8 cellular contexts compared by ENCODE assay signal in the genomic region with DNA sequence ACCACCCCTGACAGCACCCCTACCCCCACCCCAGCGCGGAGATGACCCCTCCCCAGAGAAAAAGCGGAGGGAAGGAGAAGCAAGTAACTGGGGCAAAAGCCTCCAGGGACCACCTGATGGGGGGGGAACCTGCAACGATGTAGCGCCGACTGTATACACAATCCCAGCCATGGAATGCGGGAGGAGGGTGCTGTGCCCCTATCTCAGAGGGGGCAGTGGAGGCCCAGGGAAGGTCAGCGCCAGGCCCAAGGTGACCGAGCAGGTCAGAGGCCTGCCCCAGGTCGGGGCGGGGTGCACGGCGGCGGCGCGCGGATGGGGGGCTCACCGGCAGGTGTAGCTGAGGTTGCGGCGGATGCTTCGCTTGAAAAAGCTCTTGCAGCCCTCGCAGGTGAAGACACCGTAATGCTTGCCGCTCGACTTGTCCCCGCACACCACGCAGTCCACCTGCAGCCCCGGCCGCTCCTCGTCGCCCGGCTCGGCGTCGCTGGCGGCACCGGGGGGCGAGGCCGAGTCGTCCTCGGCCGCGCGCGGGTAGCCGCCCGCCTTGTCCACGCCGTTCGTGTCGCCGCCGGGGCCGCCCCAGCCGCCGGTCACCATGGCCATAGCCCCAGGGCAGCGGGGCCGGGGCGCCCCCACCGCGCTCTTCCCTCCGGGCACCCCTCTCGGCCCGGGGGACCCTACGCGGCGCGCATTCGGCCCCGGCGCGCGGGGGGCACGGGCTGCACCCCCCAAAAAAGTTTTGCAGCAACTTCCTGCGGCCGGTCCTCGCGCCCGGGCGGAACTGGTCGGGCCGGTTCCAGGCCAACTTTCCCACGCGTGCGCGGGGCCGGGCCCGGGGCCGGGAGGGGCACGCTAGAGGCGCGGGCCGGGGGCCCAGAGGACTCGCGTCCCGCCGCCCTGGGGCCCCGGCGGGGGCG. TPM values are rescaled to one million over a fixed set of nuclear protein-coding genes. Genes with fewer than 3 reads are reported as not detected.
DNase-seq lines count a peak whose midpoint lies in the region; ATAC-seq and TF ChIP-seq lines count a peak whose summit lies in the region.

No MANE protein-coding gene starts in this region.

- peaks cover 0 to 6% (median 3%) of the 10 kb centered on the region in 7 donors for H3K9me3 Mint-ChIP-seq in CD14-positive monocyte
- H3K9me3 Mint-ChIP-seq in activated T-cell treated with anti-CD3 and anti-CD28 coated beads, Interleukin-2, amount 50 U/mL, for 4 hours: no peaks in the 10 kb centered on the region

- H3K27ac Mint-ChIP-seq in CD14-positive monocyte: peak overlapping the region in 2 of 7 donors; percentile 6 to 78

- peaks cover 26% of the 10 kb centered on the region for H3K4me1 Mint-ChIP-seq in CD14-positive monocyte
- peaks cover 5% of the 10 kb centered on the region for H3K4me1 Mint-ChIP-seq in activated T-cell treated with anti-CD3 and anti-CD28 coated beads, Interleukin-2, amount 50 U/mL, for 4 hours (ENCODE audit: low read depth)

- peaks cover 0 to 2% of the 10 kb centered on the region in 2 donors for H3K36me3 Mint-ChIP-seq in CD14-positive monocyte
- H3K36me3 Mint-ChIP-seq in activated T-cell treated with anti-CD3 and anti-CD28 coated beads, Interleukin-2, amount 50 U/mL, for 4 hours (ENCODE audit: insufficient read depth): no peaks in the 10 kb centered on the region

- peak overlapping the region; percentile 97 for H3K4me3 ChIP-seq in iPS DF 6.9 (ENCODE audit: low read length)
- peak overlapping the region; percentile 51 to 93 (median 66) for H3K4me3 ChIP-seq in spleen

- peak; percentile 11 for ATAC-seq in HG02642 (IDR thresholded peaks at IDR 0.05; ENCODE audit: poor library complexity, unreplicated experiment)
- peak; percentile 32 for ATAC-seq in activated T-cell treated with anti-CD3 and anti-CD28 coated beads, Interleukin-2, amount 50 U/mL, for 4 hours

- no peak for TF ChIP-seq POLR2A in spleen (IDR thresholded peaks at IDR 0.05)

- intact Hi-C loops in CD14-positive monocyte (cut with micrococcal nuclease) (no loop called here), spleen (cut with DNase I; ENCODE audit: low total_unique reads) (no loop called here)

- H3K27ac ChIP-seq in iPS DF 6.9 (ENCODE audit: low read length) (no peak overlapping the region), spleen (peak overlapping the region; percentile 42 to 84 (median 68))

- H3K27me3 ChIP-seq in iPS DF 6.9 (ENCODE audit: control insufficient read depth, insufficient read depth, low read length): no peaks in the 10 kb centered on the region
- peaks cover 0 to 18% (median 0%) of the 10 kb centered on the region in 7 donors for H3K27me3 ChIP-seq in spleen (replicated peaks in 1 of 7)

- peaks cover 11 to 21% (median 19%) of the 10 kb centered on the region in 3 donors for H3K27me3 Mint-ChIP-seq in CD14-positive monocyte (ENCODE audit: low read depth in 3 of 3)
- peaks cover 3% of the 10 kb centered on the region for H3K27me3 Mint-ChIP-seq in activated T-cell treated with anti-CD3 and anti-CD28 coated beads, Interleukin-2, amount 50 U/mL, for 4 hours (ENCODE audit: low read depth)

- peak overlapping the region; percentile 76 to 82 for H3K4me3 Mint-ChIP-seq in CD14-positive monocyte
- H3K4me3 Mint-ChIP-seq in activated T-cell treated with anti-CD3 and anti-CD28 coated beads, Interleukin-2, amount 50 U/mL, for 4 hours: peak overlapping the region; percentile 70

- TF ChIP-seq CTCF in CD14-positive monocyte (IDR thresholded peaks at IDR 0.05) (no peak), spleen (IDR thresholded peaks at IDR 0.05 in 8 of 11, conservative IDR thresholded peaks at IDR 0.05 in 3 of 11) (no peak)

- DNase-seq in CD14-positive monocyte (ENCODE audit: low spot score): no peak
- no peak for DNase-seq in activated T-cell treated with anti-CD3 and anti-CD28 coated beads, Interleukin-2, amount 50 U/mL, for 4 hours
- no peak for DNase-seq in iPS DF 6.9 (ENCODE audit: low read depth, low spot score)
- DNase-seq in spleen: peak; percentile 88
- DNase-seq in NCI-H345 (lab: John Stamatoyannopoulos, UW): no peak
- DNase-seq in activated CD4-positive, CD25-positive, alpha-beta regulatory T cell (lab: John Stamatoyannopoulos, UW): no peak
- no peak for DNase-seq in DMS114 treated with DMSO at 0.1 percent for 48 hours (lab: John Stamatoyannopoulos, UW; ENCODE audit: unreplicated experiment)

- H3K4me1 ChIP-seq in iPS DF 6.9 (ENCODE audit: control insufficient read depth, insufficient read depth, low read length) (peaks cover 12% of the 10 kb centered on the region), spleen (peaks cover 10 to 55% (median 36%) of the 10 kb centered on the region in 6 donors)

- H3K9me3 ChIP-seq in iPS DF 6.9 (ENCODE audit: control insufficient read depth, insufficient read depth, low read length) (no peaks in the 10 kb centered on the region), spleen (no peaks in the 10 kb centered on the region)

- WGBS in iPS DF 6.9 (ENCODE audit: insufficient coverage, insufficient read length): no CpG with 5 or more reads among the region's 100 CpGs
- 3 to 29% (median 3%) methylated on average over 8 to 100 of the region's 100 CpGs for WGBS in spleen, 5 donors

- no peaks in the 10 kb centered on the region for H3K36me3 ChIP-seq in iPS DF 6.9 (ENCODE audit: control insufficient read depth, insufficient read depth, low read length)
- H3K36me3 ChIP-seq in spleen: peaks cover 0 to 10% (median 0%) of the 10 kb centered on the region in 6 donors

RNA-seq across cellular contexts. Expression of a gene that starts 0.8 kb away (rescaled TPM):
- polyA plus RNA-seq in CD14-positive monocyte: 1 to 10 TPM in 1 of 2 donors, under 1 TPM in 1; 0.87 to 1.7 TPM
- 10 to 100 TPM; 10.1 to 14.4 (median 13.6) TPM for total RNA-seq in activated T-cell treated with anti-CD3 and anti-CD28 coated beads, Interleukin-2, amount 50 U/mL, for 4 hours
- 10 to 100 TPM; 11.6 to 15.0 (median 14.5) TPM for total RNA-seq in spleen
- polyA plus RNA-seq in spleen: 10 to 100 TPM in 1 of 3 donors, 1 to 10 TPM in 2; 6.6 to 11.9 (median 7.8) TPM

RNA-seq across cellular contexts. Expression of a gene that starts 18.9 kb away (rescaled TPM):
- polyA plus RNA-seq in CD14-positive monocyte (10 to 100 TPM; 57.6 to 59.9 TPM), spleen (10 to 100 TPM; 20.4 to 31.8 (median 24.3) TPM)
- total RNA-seq in activated T-cell treated with anti-CD3 and anti-CD28 coated beads, Interleukin-2, amount 50 U/mL, for 4 hours: 1 to 10 TPM; 5.0 to 8.0 (median 5.4) TPM
- 10 to 100 TPM in 6 of 7 donors, 1 to 10 TPM in 1; 7.7 to 28.6 (median 25.4) TPM for total RNA-seq in spleen

RNA-seq across cellular contexts. Expression of a gene that starts 19.7 kb away (rescaled TPM):
- not detected for polyA plus RNA-seq in CD14-positive monocyte
- total RNA-seq in activated T-cell treated with anti-CD3 and anti-CD28 coated beads, Interleukin-2, amount 50 U/mL, for 4 hours: under 1 TPM in 1 of 3 donors, not detected in 2; 0.19 TPM
- total RNA-seq in spleen: 10 to 100 TPM in 2 of 7 donors, 1 to 10 TPM in 5; 4.4 to 16.6 (median 7.6) TPM
- 10 to 100 TPM in 2 of 3 donors, 1 to 10 TPM in 1; 3.1 to 16.6 (median 12.4) TPM for polyA plus RNA-seq in spleen

RNA-seq across cellular contexts. Expression of a gene that starts 22.4 kb away (rescaled TPM):
- polyA plus RNA-seq in CD14-positive monocyte: 100 to 1,000 TPM in 1 of 2 donors, 10 to 100 TPM in 1; 90.3 to 106 TPM
- total RNA-seq in activated T-cell treated with anti-CD3 and anti-CD28 coated beads, Interleukin-2, amount 50 U/mL, for 4 hours: 100 to 1,000 TPM; 124 to 130 (median 128) TPM
- 10 to 100 TPM; 61.7 to 84.3 (median 71.3) TPM for total RNA-seq in spleen
- polyA plus RNA-seq in spleen: 100 to 1,000 TPM in 2 of 3 donors, 10 to 100 TPM in 1; 74.8 to 133 (median 114) TPM

RNA-seq across cellular contexts. Expression of a gene that starts 29.7 kb away (rescaled TPM):
- 10 to 100 TPM; 26.5 to 29.7 TPM for polyA plus RNA-seq in CD14-positive monocyte
- 10 to 100 TPM; 35.9 to 47.3 (median 46.6) TPM for total RNA-seq in activated T-cell treated with anti-CD3 and anti-CD28 coated beads, Interleukin-2, amount 50 U/mL, for 4 hours
- total RNA-seq in spleen: 10 to 100 TPM; 17.2 to 30.4 (median 25.9) TPM
- polyA plus RNA-seq in spleen: 10 to 100 TPM; 65.1 to 74.4 (median 65.4) TPM

Comparison
In these comparisons a context has a peak if more than half of its experiments do, and no peak if none do; other contexts are left out.
1. RNA of a gene that starts 19.7 kb away (total RNA-seq): 4.4 to 16.6 TPM in spleen; 0.19 TPM in activated T-cell treated with anti-CD3 and anti-CD28 coated beads, Interleukin-2, amount 50 U/mL, for 4 hours; every median in the first group is over 4 times any median in the second.